In the genomic region with DNA sequence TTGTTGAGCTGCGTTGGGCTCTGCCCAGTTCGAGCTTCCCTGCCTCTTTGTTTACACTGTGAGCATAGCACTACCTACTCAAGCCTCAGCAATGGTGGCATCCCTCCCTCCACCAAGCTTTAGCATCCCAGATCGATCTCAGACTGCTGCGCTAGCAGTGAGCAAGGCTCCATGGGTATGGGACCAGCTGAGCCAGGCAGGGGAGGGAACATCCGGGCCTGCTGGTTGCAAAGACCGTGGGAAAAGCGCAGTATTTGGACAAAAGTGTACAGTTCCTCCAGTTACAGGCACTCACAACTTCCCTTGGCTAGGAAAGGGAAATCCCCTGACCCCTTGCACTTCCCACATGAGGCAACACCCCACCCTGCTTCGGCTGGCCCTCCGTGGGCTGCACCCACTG, we compare ENCODE assay signal across 9 cellular contexts. TPM values are rescaled to one million over a fixed set of nuclear protein-coding genes. Genes with fewer than 3 reads are reported as not detected.
"Had no signal": no experiment of that assay in that cellular context is flagged by ENCODE, and none has a peak within 500 bp of the region (broad histone marks: within the 10 kb centered on the region; RNA-seq: fewer than 3 reads in every experiment).

No MANE protein-coding gene starts in this region.

- FAIRE-seq: G401.6, GM12878, GM12891, GM12892, GM18507, GM19239 had no signal

- DNase-seq: GDM1, GF-D8 had no signal

- ATAC-seq: GM12878 had no signal

- H3K4me3 ChIP-seq: GM12878 had no signal

RNA-seq across cellular contexts. Expression of gene EGF, which starts 26.5 kb away (rescaled TPM):
- total RNA-seq: G401 had no signal
